1 cellular context compared by ENCODE assay signal in genomic region chr9:109816490-109816889, GRCh38.
TF ChIP-seq lines count a peak whose summit lies in the region.

No MANE protein-coding gene starts in this region.

TF ChIP-seq in HepG2, 621 proteins besides CTCF, POLR2A, EP300 and RAD21 (continued from another document):
- TF ChIP-seq HOXA3 (CRISPR knock-in tag; IDR thresholded peaks at IDR 0.05), result peak; percentile 17; the same call in 1 of the 2 replicates
- peak; percentile 91 for TF ChIP-seq BCL6 (CRISPR knock-in tag; IDR thresholded peaks at IDR 0.05)
- TF ChIP-seq, protein P1, sequence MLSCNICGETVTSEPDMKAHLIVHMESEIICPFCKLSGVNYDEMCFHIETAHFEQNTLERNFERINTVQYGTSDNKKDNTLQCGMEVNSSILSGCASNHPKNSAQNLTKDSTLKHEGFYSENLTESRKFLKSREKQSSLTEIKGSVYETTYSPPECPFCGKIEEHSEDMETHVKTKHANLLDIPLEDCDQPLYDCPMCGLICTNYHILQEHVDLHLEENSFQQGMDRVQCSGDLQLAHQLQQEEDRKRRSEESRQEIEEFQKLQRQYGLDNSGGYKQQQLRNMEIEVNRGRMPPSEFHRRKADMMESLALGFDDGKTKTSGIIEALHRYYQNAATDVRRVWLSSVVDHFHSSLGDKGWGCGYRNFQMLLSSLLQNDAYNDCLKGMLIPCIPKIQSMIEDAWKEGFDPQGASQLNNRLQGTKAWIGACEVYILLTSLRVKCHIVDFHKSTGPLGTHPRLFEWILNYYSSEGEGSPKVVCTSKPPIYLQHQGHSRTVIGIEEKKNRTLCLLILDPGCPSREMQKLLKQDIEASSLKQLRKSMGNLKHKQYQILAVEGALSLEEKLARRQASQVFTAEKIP (CRISPR knock-in tag; IDR thresholded peaks at IDR 0.05; ENCODE audit: borderline replicate concordance), result no peak
- peak; percentile 19; the same call in 1 of the 2 replicates for TF ChIP-seq NCOA2 (CRISPR knock-in tag; IDR thresholded peaks at IDR 0.05)
- TF ChIP-seq ZNF580 (CRISPR knock-in tag; IDR thresholded peaks at IDR 0.05; ENCODE audit: borderline replicate concordance, low read depth), result 0 out of 2 replicates have a peak, but pooled peaks have one; percentile 31
- TF ChIP-seq MEF2D (CRISPR knock-in tag; IDR thresholded peaks at IDR 0.05), result peak; percentile 36; the same call in 1 of the 2 replicates
